ENCODE assay signal across 17 cellular contexts in the genomic region with DNA sequence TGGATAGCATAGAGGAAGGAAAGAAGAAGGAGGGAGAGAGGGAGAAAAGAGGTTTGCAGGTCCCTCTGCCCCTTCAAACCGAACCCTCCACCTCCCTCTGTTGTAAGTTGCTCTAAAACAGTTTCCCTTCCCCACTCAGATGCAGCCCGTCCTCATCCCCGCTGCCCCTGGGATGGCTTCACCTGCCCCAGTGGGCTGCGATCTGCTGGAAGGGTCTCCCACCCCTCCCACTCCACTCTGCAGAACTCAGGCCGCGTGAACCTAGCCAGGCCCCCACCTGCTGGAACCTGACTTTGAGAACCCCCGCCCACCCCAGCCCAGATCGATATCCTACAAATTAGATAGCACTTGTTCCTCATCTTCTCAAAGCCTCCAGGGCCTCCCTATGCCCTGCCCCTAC.
A peak's percentile ranks its signal among the peaks of the same experiment; 100 is the strongest.
DNase-seq lines count a peak whose midpoint lies in the region; ATAC-seq and TF ChIP-seq lines count a peak whose summit lies in the region.
"Had no signal": no experiment of that assay in that cellular context is flagged by ENCODE, and none has a peak within 500 bp of the region (broad histone marks: within the 10 kb centered on the region; RNA-seq: fewer than 3 reads in every experiment).

No MANE protein-coding gene starts in this region.

- 74 to 96% methylated on average over 5 to 8 of the region's 8 CpGs for WGBS in testis, 2 donors

- H3K4me3 ChIP-seq in Peyer's patch (no peak overlapping the region), testis (no peak overlapping the region)
- H3K4me3 ChIP-seq: MG63 had no signal

- ATAC-seq in GM18861 (IDR thresholded peaks at IDR 0.05; ENCODE audit: unreplicated experiment) (no peak), GM21423 (IDR thresholded peaks at IDR 0.05; ENCODE audit: unreplicated experiment) (no peak), HG02610 (IDR thresholded peaks at IDR 0.05; ENCODE audit: unreplicated experiment) (no peak)
- ATAC-seq: HepG2 had no signal

- H3K9me3 Mint-ChIP-seq in activated naive CD4-positive, alpha-beta T cell treated with anti-CD3 and anti-CD28 coated beads, Interleukin-2, amount 10 ng/mL, durations not matched to agents 7 days and 5 days = peaks cover 5% of the 10 kb centered on the region

- CTCF ChIA-PET in activated naive CD4-positive, alpha-beta T cell treated with anti-CD3 and anti-CD28 coated beads, Interleukin-2, amount 10 ng/mL, durations not matched to agents 7 days and 5 days (lab: Charles Lee) = no interaction called here

- H3K4me1 ChIP-seq in Peyer's patch (no peaks in the 10 kb centered on the region), testis (no peaks in the 10 kb centered on the region)
- H3K4me1 ChIP-seq: Caco-2 had no signal

- H3K4me1 Mint-ChIP-seq in activated naive CD4-positive, alpha-beta T cell treated with anti-CD3 and anti-CD28 coated beads, Interleukin-2, amount 10 ng/mL, durations not matched to agents 7 days and 5 days = no peaks in the 10 kb centered on the region

- TF ChIP-seq CTCF in Peyer's patch (IDR thresholded peaks at IDR 0.05) (no peak), testis (IDR thresholded peaks at IDR 0.05) (no peak)

- H3K27me3 Mint-ChIP-seq in activated naive CD4-positive, alpha-beta T cell treated with anti-CD3 and anti-CD28 coated beads, Interleukin-2, amount 10 ng/mL, durations not matched to agents 7 days and 5 days = peaks cover 43% of the 10 kb centered on the region

- peak; percentile 3 for DNase-seq in activated naive CD4-positive, alpha-beta T cell treated with anti-CD3 and anti-CD28 coated beads, Interleukin-2, amount 10 ng/mL, durations not matched to agents 7 days and 5 days
- no peak for DNase-seq in activated naive CD4-positive, alpha-beta T cell (lab: John Stamatoyannopoulos, UW)
- DNase-seq in Peyer's patch = peak in 2 of 3 donors; percentile 11 to 25
- peak; percentile 24 for DNase-seq in mesenteric fat pad (ENCODE audit: low spot score)
- peak; percentile 3 for DNase-seq in testis
- DNase-seq: DMS53, H9, MG63, NCI-H1105, NCI-H187 treated with DMSO at 0.1 percent for 48 hours, NCI-H2171, NCI-H510A treated with DMSO at 0.1 percent for 48 hours had no signal

- no peaks in the 10 kb centered on the region for H3K36me3 Mint-ChIP-seq in activated naive CD4-positive, alpha-beta T cell treated with anti-CD3 and anti-CD28 coated beads, Interleukin-2, amount 10 ng/mL, durations not matched to agents 7 days and 5 days

- intact Hi-C loops in testis (cut with DNase I; ENCODE audit: low total_unique reads) = no loop called here

- H3K27ac ChIP-seq in Peyer's patch = no peak overlapping the region
- no peak overlapping the region for H3K27ac ChIP-seq in testis

- no peak for TF ChIP-seq POLR2A in Peyer's patch (IDR thresholded peaks at IDR 0.05)
- TF ChIP-seq POLR2A in testis (IDR thresholded peaks at IDR 0.05) = no peak

- H3K9me3 ChIP-seq in Peyer's patch (no peaks in the 10 kb centered on the region), testis (no peaks in the 10 kb centered on the region)
- H3K9me3 ChIP-seq: Caco-2, MG63 had no signal

- no peak overlapping the region for H3K4me3 Mint-ChIP-seq in activated naive CD4-positive, alpha-beta T cell treated with anti-CD3 and anti-CD28 coated beads, Interleukin-2, amount 10 ng/mL, durations not matched to agents 7 days and 5 days
- H3K4me3 Mint-ChIP-seq: H9 had no signal

- no peaks in the 10 kb centered on the region for H3K36me3 ChIP-seq in Peyer's patch
- H3K36me3 ChIP-seq in testis (ENCODE audit: low read depth, missing control alignments) = no peaks in the 10 kb centered on the region
- H3K36me3 ChIP-seq: MG63 had no signal

- no peak overlapping the region for H3K27ac Mint-ChIP-seq in activated naive CD4-positive, alpha-beta T cell treated with anti-CD3 and anti-CD28 coated beads, Interleukin-2, amount 10 ng/mL, durations not matched to agents 7 days and 5 days
- H3K27ac Mint-ChIP-seq: H9 had no signal

- no peaks in the 10 kb centered on the region for H3K27me3 ChIP-seq in Peyer's patch
- no peaks in the 10 kb centered on the region for H3K27me3 ChIP-seq in testis
- H3K27me3 ChIP-seq: MG63 had no signal

Comparison
In these comparisons a context has a peak if more than half of its experiments do, and no peak if none do; other contexts are left out.
1. DNase-seq: peak in activated naive CD4-positive, alpha-beta T cell treated with anti-CD3 and anti-CD28 coated beads, Interleukin-2, amount 10 ng/mL, durations not matched to agents 7 days and 5 days (single experiment), Peyer's patch (2 of 3), mesenteric fat pad (single experiment) and testis (single experiment); none in activated naive CD4-positive, alpha-beta T cell (0 of 4).